ENCODE assay signal across 1 cellular context in genomic region chr3:58471025-58471887, GRCh38.
TF ChIP-seq lines count a peak whose summit lies in the region.

No MANE protein-coding gene starts in this region.

TF ChIP-seq in HepG2, 621 proteins besides CTCF, POLR2A, EP300 and RAD21 (continued from another document and continues in another):
- TF ChIP-seq ZNF646 (CRISPR knock-in tag; IDR thresholded peaks at IDR 0.05) (no peak), HCFC1 (IDR thresholded peaks at IDR 0.05; ENCODE audit: low read depth, low read length) (no peak), ZNF101 (CRISPR knock-in tag; IDR thresholded peaks at IDR 0.05; ENCODE audit: borderline replicate concordance, low read depth) (no peak), NCOA1 (CRISPR knock-in tag; IDR thresholded peaks at IDR 0.05) (no peak), SMARCE1 (IDR thresholded peaks at IDR 0.05; ENCODE audit: borderline replicate concordance) (0 out of 2 replicates have a peak, but pooled peaks have one; percentile 50), RFX3 (CRISPR knock-in tag; IDR thresholded peaks at IDR 0.05) (no peak), ZNF800 (CRISPR knock-in tag; IDR thresholded peaks at IDR 0.05) (0 out of 2 replicates have a peak, but pooled peaks have one; percentile 68), PHF8 (CRISPR knock-in tag; IDR thresholded peaks at IDR 0.05) (no peak), ZNF180 (CRISPR knock-in tag; IDR thresholded peaks at IDR 0.05; ENCODE audit: borderline replicate concordance, low read depth) (no peak), NR0B2 (CRISPR knock-in tag; IDR thresholded peaks at IDR 0.05) (no peak), ZNF276 (CRISPR knock-in tag; IDR thresholded peaks at IDR 0.05; ENCODE audit: low read depth) (0 out of 2 replicates have a peak, but pooled peaks have one; percentile 25), ZNF546 (CRISPR knock-in tag; conservative IDR thresholded peaks at IDR 0.05) (peak; percentile 42; the same call in 1 of the 2 replicates), ZNF484 (CRISPR knock-in tag; IDR thresholded peaks at IDR 0.05; ENCODE audit: borderline replicate concordance, low read depth) (no peak), IKZF1 (IDR thresholded peaks at IDR 0.05) (no peak), HMGXB3 (CRISPR knock-in tag; IDR thresholded peaks at IDR 0.05; ENCODE audit: borderline replicate concordance) (0 out of 2 replicates have a peak, but pooled peaks have one; percentile 80), HMGXB4 (CRISPR knock-in tag; IDR thresholded peaks at IDR 0.05; ENCODE audit: borderline replicate concordance in 1 of 2, low read depth in 1 of 2) (peak; percentile 8 to 33; a peak in 1 of 4 replicates), PRDM10 (CRISPR knock-in tag; IDR thresholded peaks at IDR 0.05; ENCODE audit: low read depth) (peak; percentile 77; the same call in 1 of the 2 replicates), ZHX1 (CRISPR knock-in tag; IDR thresholded peaks at IDR 0.05; ENCODE audit: low read depth) (no peak), ARNTL (CRISPR knock-in tag; IDR thresholded peaks at IDR 0.05) (peak; percentile 64; the same call in 1 of the 2 replicates), ZNF33A (CRISPR knock-in tag; IDR thresholded peaks at IDR 0.05; ENCODE audit: borderline replicate concordance) (no peak), ZFP36 (IDR thresholded peaks at IDR 0.05; ENCODE audit: borderline replicate concordance, low read depth, low read length, partially characterized antibody) (no peak), HMG20B (CRISPR knock-in tag; conservative IDR thresholded peaks at IDR 0.05) (peak; percentile 99), JARID2 (CRISPR knock-in tag; IDR thresholded peaks at IDR 0.05; ENCODE audit: insufficient replicate concordance) (no peak), HNF4G (IDR thresholded peaks at IDR 0.05; ENCODE audit: borderline replicate concordance, low read depth, low read length) (peak; percentile 59; the same call in 1 of the 2 replicates), HNF4G (CRISPR knock-in tag; IDR thresholded peaks at IDR 0.05; ENCODE audit: borderline replicate concordance, low read depth) (no peak; the same call in 1 of the 2 replicates), ZNF12 (CRISPR knock-in tag; IDR thresholded peaks at IDR 0.05) (no peak; the same call in 1 of the 2 replicates), AGO1 (IDR thresholded peaks at IDR 0.05; ENCODE audit: low read depth, low read length, poor library complexity, severe bottlenecking) (no peak), GFI1 (CRISPR knock-in tag; IDR thresholded peaks at IDR 0.05; ENCODE audit: borderline replicate concordance) (peak; percentile 100), RAD51 (IDR thresholded peaks at IDR 0.05; ENCODE audit: borderline replicate concordance) (no peak)
